ENCODE assay signal across 8 cellular contexts in genomic region chr13:112605531-112605990, GRCh38. TPM values are rescaled to one million over a fixed set of nuclear protein-coding genes. Genes with fewer than 3 reads are reported as not detected.
DNase-seq lines count a peak whose midpoint lies in the region; ATAC-seq and TF ChIP-seq lines count a peak whose summit lies in the region.

No MANE protein-coding gene starts in this region.

- H3K36me3 ChIP-seq in tibial artery, result no peaks in the 10 kb centered on the region

- peaks cover 11% of the 10 kb centered on the region for H3K4me1 Mint-ChIP-seq in activated T-cell treated with anti-CD3 and anti-CD28 coated beads, Interleukin-2, amount 50 U/mL, for 24 hours (ENCODE audit: low read depth)
- H3K4me1 Mint-ChIP-seq in activated naive CD8-positive, alpha-beta T cell treated with anti-CD3 and anti-CD28 coated beads, Interleukin-2, amount 50 U/mL, for 24 hours, result peaks cover 10% of the 10 kb centered on the region
- H3K4me1 Mint-ChIP-seq in Calu3 (ENCODE audit: low read depth, unreplicated experiment), result no peaks in the 10 kb centered on the region

- no peak for ATAC-seq in activated naive CD8-positive, alpha-beta T cell treated with anti-CD3 and anti-CD28 coated beads, Interleukin-2, amount 50 U/mL, for 24 hours

- peaks cover 36% of the 10 kb centered on the region for H3K27me3 Mint-ChIP-seq in activated T-cell treated with anti-CD3 and anti-CD28 coated beads, Interleukin-2, amount 50 U/mL, for 24 hours
- H3K27me3 Mint-ChIP-seq in activated naive CD8-positive, alpha-beta T cell treated with anti-CD3 and anti-CD28 coated beads, Interleukin-2, amount 50 U/mL, for 24 hours, result peaks cover 20% of the 10 kb centered on the region
- no peaks in the 10 kb centered on the region for H3K27me3 Mint-ChIP-seq in Calu3 (ENCODE audit: unreplicated experiment)

- no peaks in the 10 kb centered on the region for H3K36me3 Mint-ChIP-seq in activated T-cell treated with anti-CD3 and anti-CD28 coated beads, Interleukin-2, amount 50 U/mL, for 24 hours (ENCODE audit: low read depth)
- H3K36me3 Mint-ChIP-seq in activated naive CD8-positive, alpha-beta T cell treated with anti-CD3 and anti-CD28 coated beads, Interleukin-2, amount 50 U/mL, for 24 hours (ENCODE audit: low read depth), result no peaks in the 10 kb centered on the region
- H3K36me3 Mint-ChIP-seq in Calu3 (ENCODE audit: insufficient read depth, unreplicated experiment), result no peaks in the 10 kb centered on the region

- peaks cover 0 to 17% (median 6%) of the 10 kb centered on the region in 4 donors for H3K4me1 ChIP-seq in tibial artery

- no peaks in the 10 kb centered on the region for H3K9me3 ChIP-seq in tibial artery

- CTCF ChIA-PET in Calu3 (lab: Charles Lee), result no interaction called here

- no peak for DNase-seq in activated T-cell treated with anti-CD3 and anti-CD28 coated beads, Interleukin-2, amount 50 U/mL, for 24 hours
- no peak for DNase-seq in activated T-cell treated with anti-CD3 and anti-CD28 coated beads, Interleukin-2, amount 50 U/mL, for 1 hour
- DNase-seq in activated naive CD8-positive, alpha-beta T cell treated with anti-CD3 and anti-CD28 coated beads, Interleukin-2, amount 50 U/mL, for 24 hours, result no peak
- peak; percentile 37 for DNase-seq in left kidney (ENCODE audit: low read depth, low spot score)
- DNase-seq in tibial artery, result no peak
- no peak for DNase-seq in ecto neural progenitor cell (ENCODE audit: low spot score)
- no peak for DNase-seq in Calu3
- no peak for DNase-seq in NCI-H1105 (lab: John Stamatoyannopoulos, UW)

- H3K27ac ChIP-seq in tibial artery, result peak overlapping the region in 1 of 2 donors; percentile 66

- H3K27ac Mint-ChIP-seq in activated T-cell treated with anti-CD3 and anti-CD28 coated beads, Interleukin-2, amount 50 U/mL, for 24 hours, result no peak overlapping the region
- no peak overlapping the region for H3K27ac Mint-ChIP-seq in activated naive CD8-positive, alpha-beta T cell treated with anti-CD3 and anti-CD28 coated beads, Interleukin-2, amount 50 U/mL, for 24 hours
- H3K27ac Mint-ChIP-seq in Calu3 (ENCODE audit: unreplicated experiment), result no peak overlapping the region

- intact Hi-C loops in tibial artery (cut with DNase I; ENCODE audit: low total_unique reads), result no loop called here
- intact Hi-C loops in Calu3 (cut with micrococcal nuclease; ENCODE audit: unreplicated experiment), result loop anchor here (10.0 kb wide), 1 partner anchor 1131 kb away; no protein-coding TSS in a partner anchor

- TF ChIP-seq CTCF in tibial artery (IDR thresholded peaks at IDR 0.05), result no peak
- no peak for TF ChIP-seq CTCF in Calu3 (IDR thresholded peaks at IDR 0.05; ENCODE audit: unreplicated experiment)

- H3K27me3 ChIP-seq in tibial artery, result peaks cover 0 to 5% of the 10 kb centered on the region in 2 donors

- H3K4me3 Mint-ChIP-seq in activated T-cell treated with anti-CD3 and anti-CD28 coated beads, Interleukin-2, amount 50 U/mL, for 24 hours, result peak overlapping the region; percentile 75
- H3K4me3 Mint-ChIP-seq in activated naive CD8-positive, alpha-beta T cell treated with anti-CD3 and anti-CD28 coated beads, Interleukin-2, amount 50 U/mL, for 24 hours, result peak overlapping the region; percentile 78
- no peak overlapping the region for H3K4me3 Mint-ChIP-seq in Calu3 (ENCODE audit: low read depth, unreplicated experiment)

- no TSS peak for BruUV-seq in Calu3 (replicated peaks; lab: Mats Ljungman, UMichigan)

- H3K9me3 Mint-ChIP-seq in activated T-cell treated with anti-CD3 and anti-CD28 coated beads, Interleukin-2, amount 50 U/mL, for 24 hours, result no peaks in the 10 kb centered on the region
- no peaks in the 10 kb centered on the region for H3K9me3 Mint-ChIP-seq in activated naive CD8-positive, alpha-beta T cell treated with anti-CD3 and anti-CD28 coated beads, Interleukin-2, amount 50 U/mL, for 24 hours
- H3K9me3 Mint-ChIP-seq in Calu3 (ENCODE audit: low read depth, unreplicated experiment), result no peaks in the 10 kb centered on the region

- peak overlapping the region; percentile 46 to 55 for H3K4me3 ChIP-seq in tibial artery

RNA-seq across cellular contexts. Expression of gene TUBGCP3, which starts 17.6 kb away (rescaled TPM):
- 13.7 and 16.1 TPM in 2 replicates for total RNA-seq in Calu3 (2022)
